Comparison of ENCODE assay signal across 19 cellular contexts in genomic region chr9:121303456-121304451, GRCh38. TPM values are rescaled to one million over a fixed set of nuclear protein-coding genes. Genes with fewer than 3 reads are reported as not detected.
DNase-seq lines count a peak whose midpoint lies in the region; ATAC-seq and TF ChIP-seq lines count a peak whose summit lies in the region.
"Had no signal": no experiment of that assay in that cellular context is flagged by ENCODE, and none has a peak within 500 bp of the region (broad histone marks: within the 10 kb centered on the region; RNA-seq: fewer than 3 reads in every experiment).

No MANE protein-coding gene starts in this region.

- dilution Hi-C loops in IMR-90 (cut with HindIII; ENCODE audit: low sequenced_read_pairs, unreplicated experiment): no loop called here

- H3K9ac ChIP-seq in IMR-90 (ENCODE audit: low read depth, low read length): no peak overlapping the region

- POLR2A ChIA-PET in IMR-90 (lab: Charles Lee; ENCODE audit: unreplicated experiment): no interaction called here

- H4K8ac ChIP-seq in IMR-90 (ENCODE audit: low read depth in 2 of 2, low read length in 2 of 2): no peak overlapping the region

- H3K27me3 Mint-ChIP-seq in GM23338 (ENCODE audit: insufficient read depth, low read depth, poor library complexity): peaks cover 14% of the 10 kb centered on the region

- H2AK5ac ChIP-seq in IMR-90 (ENCODE audit: low read depth, low read length): no peak overlapping the region

- TF ChIP-seq EP300 in esophagus muscularis mucosa (IDR thresholded peaks at IDR 0.05) (no peak), stomach (IDR thresholded peaks at IDR 0.05) (no peak)

- H2BK15ac ChIP-seq in IMR-90 (ENCODE audit: low read depth, low read length): no peak overlapping the region

- peak overlapping the region; percentile 19 for H2AK9ac ChIP-seq in IMR-90 (replicated peaks; ENCODE audit: low read depth, low read length, poor library complexity)

- in situ Hi-C loops in IMR-90 (cut with MboI; ENCODE audit: low sequenced_read_pairs): no loop called here

- H3K56ac ChIP-seq in IMR-90 (ENCODE audit: extremely low read depth, insufficient read depth, low read length): no peak overlapping the region

- H3K4me3 Mint-ChIP-seq in GM23338: no peak overlapping the region
- H3K4me3 Mint-ChIP-seq: stimulated activated naive B cell treated with anti-CD40 and anti-IgM and Interleukin-4, amounts not matched to agents 10 μg/mL and 1 μg/mL and 100 μg/mL, for 72 hours; T-cell had no signal

- H3K4me1 Mint-ChIP-seq in GM23338: peaks cover 16% of the 10 kb centered on the region

- H3K9me1 ChIP-seq in IMR-90 (ENCODE audit: insufficient read depth, low read length): peaks cover 9% of the 10 kb centered on the region; the same call in 1 of the 2 replicates

- no peak overlapping the region for H3K27ac ChIP-seq in IMR-90 (ENCODE audit: insufficient read depth, low read length)
- peak overlapping the region; percentile 93 to 99 (median 95) for H3K27ac ChIP-seq in esophagus muscularis mucosa (replicated peaks in 1 of 4)
- peak overlapping the region; percentile 31 for H3K27ac ChIP-seq in lower lobe of right lung
- H3K27ac ChIP-seq in stomach: peak overlapping the region in 4 of 5 donors; percentile 59 to 96 (median 66)
- no peak overlapping the region for H3K27ac ChIP-seq in GM23338 (ENCODE audit: low read depth)
- H3K27ac ChIP-seq in hepatocyte: no peak overlapping the region
- H3K27ac ChIP-seq: body of pancreas, VCaP had no signal

- H3K27me3 ChIP-seq in IMR-90 (ENCODE audit: control insufficient read depth, insufficient read depth, low read length): no peaks in the 10 kb centered on the region
- H3K27me3 ChIP-seq in esophagus muscularis mucosa: no peaks in the 10 kb centered on the region
- H3K27me3 ChIP-seq in lower lobe of right lung (ENCODE audit: low read depth): no peaks in the 10 kb centered on the region
- H3K27me3 ChIP-seq in stomach: no peaks in the 10 kb centered on the region
- peaks cover 26% of the 10 kb centered on the region for H3K27me3 ChIP-seq in GM23338 (ENCODE audit: insufficient read depth)
- H3K27me3 ChIP-seq in hepatocyte: no peaks in the 10 kb centered on the region
- H3K27me3 ChIP-seq: body of pancreas, MG63 had no signal

- H3K14ac ChIP-seq in IMR-90 (replicated peaks; ENCODE audit: low read depth, low read length): no peak overlapping the region

- H3K27ac Mint-ChIP-seq in GM23338: no peak overlapping the region
- H3K27ac Mint-ChIP-seq: stimulated activated naive B cell treated with anti-CD40 and anti-IgM and Interleukin-4, amounts not matched to agents 10 μg/mL and 1 μg/mL and 100 μg/mL, for 72 hours; T-cell had no signal

- peaks cover 6% of the 10 kb centered on the region; the same call in 1 of the 3 replicates for H3K36me3 Mint-ChIP-seq in GM23338 (ENCODE audit: low read depth)

- no peak overlapping the region for H4K5ac ChIP-seq in IMR-90 (ENCODE audit: low read depth, low read length)

- DNase-seq in IMR-90 (no peak), esophagus muscularis mucosa (ENCODE audit: extremely low spot score) (no peak), lower lobe of right lung (peak; percentile 47), stomach (no peak), HuH-7 (ENCODE audit: low spot score) (no peak), GM23338 (ENCODE audit: low spot score) (no peak), hepatocyte (ENCODE audit: low spot score) (no peak)
- DNase-seq: activated CD4-positive, alpha-beta T cell treated with anti-CD3 and anti-CD28 coated beads, Interleukin-2, amount 50 U/mL, for 48 hours; activated naive CD4-positive, alpha-beta T cell treated with anti-CD3 and anti-CD28 coated beads, Interleukin-2, amount 50 U/mL, for 16 hours; activated T-cell treated with anti-CD3 and anti-CD28 coated beads, Interleukin-2, amount 50 U/mL, for 1 hour; body of pancreas; DND-41; kidney glomerular epithelial cell; MG63; stimulated activated naive B cell treated with anti-CD40 and anti-IgM and Interleukin-4, amounts not matched to agents 10 μg/mL and 1 μg/mL and 100 μg/mL, for 72 hours; T-cell had no signal

- TF ChIP-seq RAD21 in IMR-90 (IDR thresholded peaks at IDR 0.05; ENCODE audit: low read length): no peak

- no peak overlapping the region for H2AFZ ChIP-seq in IMR-90 (replicated peaks; ENCODE audit: low read length, poor library complexity)
- no peak overlapping the region for H2AFZ ChIP-seq in GM23338
- H2AFZ ChIP-seq in hepatocyte: no peak overlapping the region

- peaks cover 55% of the 10 kb centered on the region for H3K36me3 ChIP-seq in IMR-90 (ENCODE audit: control insufficient read depth, insufficient read depth, low read length)
- H3K36me3 ChIP-seq in esophagus muscularis mucosa: peaks cover 57 to 76% (median 71%) of the 10 kb centered on the region in 4 donors
- peaks cover 71% of the 10 kb centered on the region for H3K36me3 ChIP-seq in lower lobe of right lung
- peaks cover 48 to 72% (median 65%) of the 10 kb centered on the region in 4 donors for H3K36me3 ChIP-seq in stomach
- H3K36me3 ChIP-seq in GM23338 (ENCODE audit: insufficient read depth): no peaks in the 10 kb centered on the region
- no peaks in the 10 kb centered on the region for H3K36me3 ChIP-seq in hepatocyte (replicated peaks; ENCODE audit: insufficient read depth, low read depth)
- H3K36me3 ChIP-seq: MG63 had no signal

- no peak for TF ChIP-seq POLR2A in IMR-90 (IDR thresholded peaks at IDR 0.05; ENCODE audit: low read depth, low read length)
- TF ChIP-seq POLR2A in esophagus muscularis mucosa (IDR thresholded peaks at IDR 0.05; ENCODE audit: low read depth): no peak
- no peak for TF ChIP-seq POLR2A in stomach (IDR thresholded peaks at IDR 0.05)

- H2BK20ac ChIP-seq in IMR-90 (ENCODE audit: low read depth, low read length): no peak overlapping the region

- H3K18ac ChIP-seq in IMR-90 (ENCODE audit: low read depth, low read length): no peak overlapping the region

- H4K91ac ChIP-seq in IMR-90 (ENCODE audit: insufficient read depth, low read depth, low read length): no peak overlapping the region

- H2BK5ac ChIP-seq in IMR-90 (ENCODE audit: low read depth, low read length, poor library complexity, severe bottlenecking): no peak overlapping the region

- H3K79me1 ChIP-seq in IMR-90 (ENCODE audit: low read depth in 1 of 2, low read length in 2 of 2): peaks cover 25 to 51% of the 10 kb centered on the region in 2 experiments

- WGBS in IMR-90 (ENCODE audit: extremely low coverage in 2 of 2, insufficient read length in 1 of 2), 2 experiments: no CpG with 5 or more reads among the region's 3 CpGs
- 77% methylated on average over 3 of the region's 3 CpGs for WGBS in esophagus muscularis mucosa
- 72 to 96% (median 87%) methylated on average over 3 of the region's 3 CpGs for WGBS in stomach, 5 donors
- whole genome bisulfite sequencing in hepatocyte (ENCODE audit: low lambda C conversion rate, missing lambda C conversion rate): 89% methylated on average over 3 of the region's 3 CpGs

- no peak overlapping the region for H2BK120ac ChIP-seq in IMR-90 (ENCODE audit: low read depth, low read length)

- intact Hi-C loops in IMR-90 (cut with micrococcal nuclease): no loop called here
- intact Hi-C loops in esophagus muscularis mucosa (cut with DNase I): no loop called here
- intact Hi-C loops in lower lobe of right lung (cut with DNase I): no loop called here
- intact Hi-C loops in stomach (cut with DNase I; ENCODE audit: low total_unique reads): no loop called here

- H4K20me1 ChIP-seq in IMR-90 (ENCODE audit: insufficient read depth, low read length) (peaks cover 11% of the 10 kb centered on the region; the same call in 1 of the 2 replicates), GM23338 (replicated peaks; ENCODE audit: insufficient read depth) (no peaks in the 10 kb centered on the region), hepatocyte (ENCODE audit: insufficient read depth, poor library complexity, severe bottlenecking) (no peaks in the 10 kb centered on the region)

- H3K9me3 Mint-ChIP-seq in GM23338: no peaks in the 10 kb centered on the region
- H3K9me3 Mint-ChIP-seq: stimulated activated naive B cell treated with anti-CD40 and anti-IgM and Interleukin-4, amounts not matched to agents 10 μg/mL and 1 μg/mL and 100 μg/mL, for 72 hours; T-cell had no signal

- BruUV-seq in IMR-90 (replicated peaks; lab: Mats Ljungman, UMichigan): no TSS peak

- H3K79me2 ChIP-seq in GM23338 (replicated peaks; ENCODE audit: insufficient read depth) (no peaks in the 10 kb centered on the region), hepatocyte (peaks cover 8% of the 10 kb centered on the region)

- H3K4me3 ChIP-seq in IMR-90 (ENCODE audit: insufficient read depth, low read depth, low read length) (no peak overlapping the region), esophagus muscularis mucosa (peak overlapping the region; percentile 61 to 76 (median 70)), lower lobe of right lung (no peak overlapping the region), stomach (peak overlapping the region in 3 of 4 donors; percentile 2 to 62 (median 22)), GM23338 (no peak overlapping the region), hepatocyte (no peak overlapping the region)
- H3K4me3 ChIP-seq: body of pancreas, MG63 had no signal

- CTCF ChIA-PET in IMR-90 (lab: Yijun Ruan, JAX): no interaction called here

- H3K9me3 ChIP-seq in IMR-90 (ENCODE audit: control insufficient read depth, insufficient read depth, low read length): no peaks in the 10 kb centered on the region
- no peaks in the 10 kb centered on the region for H3K9me3 ChIP-seq in esophagus muscularis mucosa
- H3K9me3 ChIP-seq in lower lobe of right lung: no peaks in the 10 kb centered on the region
- H3K9me3 ChIP-seq in stomach: no peaks in the 10 kb centered on the region
- no peaks in the 10 kb centered on the region for H3K9me3 ChIP-seq in hepatocyte (ENCODE audit: low read depth)
- H3K9me3 ChIP-seq: body of pancreas, MG63 had no signal

- TF ChIP-seq CTCF in IMR-90 (conservative IDR thresholded peaks at IDR 0.05; ENCODE audit: low read depth, low read length): no peak
- TF ChIP-seq CTCF in esophagus muscularis mucosa (IDR thresholded peaks at IDR 0.05): no peak
- TF ChIP-seq CTCF in lower lobe of right lung (IDR thresholded peaks at IDR 0.05): no peak
- no peak for TF ChIP-seq CTCF in stomach (IDR thresholded peaks at IDR 0.05)
- TF ChIP-seq CTCF in GM23338 (conservative IDR thresholded peaks at IDR 0.05; ENCODE audit: low read depth in 2 of 2): no peak
- TF ChIP-seq CTCF in hepatocyte (IDR thresholded peaks at IDR 0.05; ENCODE audit: poor library complexity): no peak

- H3K23ac ChIP-seq in IMR-90 (ENCODE audit: low read depth, low read length): no peak overlapping the region

- ATAC-seq in IMR-90 (ENCODE audit: low read depth) (no peak), lower lobe of right lung (peak; percentile 54 to 61), GM18909 (IDR thresholded peaks at IDR 0.05; ENCODE audit: poor library complexity, unreplicated experiment) (no peak), GM23338 (no peak)
- ATAC-seq: body of pancreas; HCT116; stimulated activated naive B cell treated with anti-CD40 and anti-IgM and Interleukin-4, amounts not matched to agents 10 μg/mL and 1 μg/mL and 100 μg/mL, for 72 hours; T-cell had no signal

- H3F3A ChIP-seq in GM23338 (replicated peaks; ENCODE audit: low read depth): 0 out of 2 replicates have a peak, but pooled peaks cover 5% of the 10 kb centered on the region

- H3K4me1 ChIP-seq in IMR-90 (ENCODE audit: control insufficient read depth, insufficient read depth, low read length) (peaks cover 5% of the 10 kb centered on the region; the same call in 1 of the 2 replicates), esophagus muscularis mucosa (peaks cover 55 to 96% (median 92%) of the 10 kb centered on the region in 4 donors), lower lobe of right lung (peaks cover 52% of the 10 kb centered on the region), stomach (peaks cover 24 to 70% (median 62%) of the 10 kb centered on the region in 4 donors), GM23338 (ENCODE audit: insufficient read depth) (peaks cover 13% of the 10 kb centered on the region), hepatocyte (ENCODE audit: insufficient read depth) (peaks cover 14% of the 10 kb centered on the region)

- H3K4me2 ChIP-seq in IMR-90 (ENCODE audit: low read depth, low read length) (no peak overlapping the region), GM23338 (no peak overlapping the region), hepatocyte (no peak overlapping the region)

- H3K9me2 ChIP-seq in GM23338 (ENCODE audit: insufficient read depth): no peaks in the 10 kb centered on the region
- H3K9me2 ChIP-seq in hepatocyte (replicated peaks; ENCODE audit: insufficient read depth): no peaks in the 10 kb centered on the region

- no peak overlapping the region for H3K4ac ChIP-seq in IMR-90 (ENCODE audit: low read depth, low read length)

RNA-seq across cellular contexts. Expression of gene GSN, which starts 35.8 kb away (rescaled TPM):
- 461 and 547 TPM in 2 replicates for total RNA-seq in IMR-90 (2012; rRNA removed)
- 482 and 495 TPM in 2 replicates for polyA plus RNA-seq in IMR-90 (2012; rRNA removed)
- polyA plus RNA-seq in IMR-90 (2012; cell fraction: cytosol; rRNA removed): 396 and 740 TPM in 2 replicates
- 382 and 609 TPM in 2 replicates for polyA plus RNA-seq in IMR-90 (2012; cell fraction: nucleus; rRNA removed; ENCODE audit: low replicate concordance)
- 1,000 to 10,000 TPM; 2,509 to 3,811 (median 3,170) TPM for total RNA-seq in esophagus muscularis mucosa
- 388 TPM for total RNA-seq in lower lobe of right lung
- 100 to 1,000 TPM; 385 to 909 (median 565) TPM for total RNA-seq in stomach
- polyA plus RNA-seq in stomach: 100 to 1,000 TPM; 215 to 742 (median 424) TPM
- 85.7 and 101 TPM in 2 replicates for total RNA-seq in GM23338 (2014; rRNA removed; shearing (Covaris generic))
- 30.2 and 38.3 TPM in 2 replicates for polyA plus RNA-seq in GM23338 (2016; fragmentation: Nextera tagmentation; extraction: Ambion mirVana)
- 369 and 396 TPM in 2 replicates for total RNA-seq in hepatocyte
- 321 and 404 TPM in 2 replicates for polyA plus RNA-seq in hepatocyte

Comparison
In these comparisons a context has a peak if more than half of its experiments do, and no peak if none do; other contexts are left out.
1. ATAC-seq: peak in lower lobe of right lung (2 of 2); none in IMR-90 (single experiment), GM18909 (single experiment) and GM23338 (single experiment).
2. H3K27ac ChIP-seq: peak in esophagus muscularis mucosa (4 of 4), lower lobe of right lung (single experiment) and stomach (4 of 5); none in IMR-90 (single experiment), GM23338 (single experiment) and hepatocyte (single experiment).
3. H3K4me3 ChIP-seq: peak in esophagus muscularis mucosa (4 of 4) and stomach (3 of 4); none in IMR-90 (single experiment), lower lobe of right lung (single experiment), GM23338 (single experiment) and hepatocyte (single experiment).